ENCODE assay signal across 13 cellular contexts in genomic region chr4:16075975-16076757, GRCh38. TPM values are rescaled to one million over a fixed set of nuclear protein-coding genes. Genes with fewer than 3 reads are reported as not detected.
A peak's percentile ranks its signal among the peaks of the same experiment; 100 is the strongest.
DNase-seq lines count a peak whose midpoint lies in the region; ATAC-seq and TF ChIP-seq lines count a peak whose summit lies in the region.
"Had no signal": no experiment of that assay in that cellular context is flagged by ENCODE, and none has a peak within 500 bp of the region (broad histone marks: within the 10 kb centered on the region; RNA-seq: fewer than 3 reads in every experiment).

No MANE protein-coding gene starts in this region.

- TF ChIP-seq CTCF in WTC11 (IDR thresholded peaks at IDR 0.05): no peak

- CTCF ChIA-PET in WTC11 (lab: Charles Lee): interaction anchor here (1.3 kb wide), 1 partner anchor 270 kb away, joined by 3 read pairs; no protein-coding TSS in a partner anchor

- no peaks in the 10 kb centered on the region for H3K27me3 Mint-ChIP-seq in WTC11 (ENCODE audit: low read depth)

- no peaks in the 10 kb centered on the region for H3K27me3 ChIP-seq in SJCRH30

- no peak overlapping the region for H3K4me3 Mint-ChIP-seq in WTC11
- H3K4me3 Mint-ChIP-seq: B cell; CD4-positive, alpha-beta T cell had no signal

- H3K36me3 Mint-ChIP-seq in WTC11: peaks cover 40% of the 10 kb centered on the region

- DNase-seq in COLO668 (lab: John Stamatoyannopoulos, UW; ENCODE audit: unreplicated experiment): peak; percentile 26
- DNase-seq in ELF-1 (ENCODE audit: low read depth, low spot score): peak; percentile 23
- DNase-seq in WTC11 (ENCODE audit: low spot score): no peak
- peak; percentile 70 for DNase-seq in kidney tubule cell (ENCODE audit: low spot score)
- DNase-seq in middle frontal gyrus (ENCODE audit: extremely low spot score, low spot score): no peak
- DNase-seq in SJCRH30: no peak
- DNase-seq in dermis blood vessel endothelial cell: no peak
- DNase-seq: C1 segment of cervical spinal cord; CD4-positive, alpha-beta T cell; DMS153; GOT3 had no signal

- no peak overlapping the region for H3K4me3 ChIP-seq in SJCRH30
- H3K4me3 ChIP-seq: HAP-1 had no signal

- peaks cover 74% of the 10 kb centered on the region for H3K4me1 Mint-ChIP-seq in WTC11
- H3K4me1 Mint-ChIP-seq: B cell had no signal

- peaks cover 23% of the 10 kb centered on the region for H3K4me1 ChIP-seq in SJCRH30

- peak; percentile 55 for ATAC-seq in WTC11

- H3K27ac ChIP-seq in SJCRH30: no peak overlapping the region

- H3K27ac Mint-ChIP-seq in WTC11: peak overlapping the region; percentile 22; the same call in 1 of the 2 replicates
- H3K27ac Mint-ChIP-seq: B cell; CD4-positive, alpha-beta T cell had no signal

- H3K9me3 Mint-ChIP-seq in WTC11: no peaks in the 10 kb centered on the region
- H3K9me3 Mint-ChIP-seq: CD4-positive, alpha-beta T cell had no signal

- H3K36me3 ChIP-seq in SJCRH30: no peaks in the 10 kb centered on the region
- H3K36me3 ChIP-seq: HAP-1 had no signal

- no peaks in the 10 kb centered on the region for H3K9me3 ChIP-seq in SJCRH30 (replicated peaks)
- H3K9me3 ChIP-seq: HAP-1 had no signal

- POLR2A ChIA-PET in WTC11 (lab: Charles Lee): no interaction called here

TF ChIP-seq in WTC11, 78 proteins besides CTCF, POLR2A, EP300 and RAD21:
- TF ChIP-seq IRF2 (CRISPR knock-in tag; IDR thresholded peaks at IDR 0.05; ENCODE audit: borderline replicate concordance, low read depth) (no peak), NFE2L1 (CRISPR knock-in tag; IDR thresholded peaks at IDR 0.05) (no peak)

RNA-seq across cellular contexts. Expression of gene PROM1, which starts 7.7 kb away (rescaled TPM):
- total RNA-seq in WTC11 (2021) (56.5 to 65.1 TPM (median 56.8 TPM) in 3 replicates), dermis blood vessel endothelial cell (0.14 and 1.0 TPM in 2 replicates)
- 23.0 and 23.4 TPM in 2 replicates for total RNA-seq in SJCRH30 (2014; rRNA removed; shearing (Covaris generic))
- total RNA-seq: B cell; CD4-positive, alpha-beta T cell had no signal

Comparison
In these comparisons a context has a peak if more than half of its experiments do, and no peak if none do; other contexts are left out.
1. DNase-seq: peak in COLO668 (single experiment), ELF-1 (single experiment) and kidney tubule cell (single experiment); none in WTC11 (single experiment), middle frontal gyrus (single experiment), SJCRH30 (0 of 2) and dermis blood vessel endothelial cell (single experiment).
2. RNA of gene PROM1, which starts 7.7 kb away (total RNA-seq): 56.5 to 65.1 TPM in WTC11 and 23.0 to 23.4 TPM in SJCRH30; 0.14 to 1.0 TPM in dermis blood vessel endothelial cell; every median in the first group is over 10 times any median in the second.